Comparison of ENCODE assay signal across 31 cellular contexts in genomic region chr4:137470806-137471205, GRCh38.
"Had no signal": no experiment of that assay in that cellular context is flagged by ENCODE, and none has a peak within 500 bp of the region (broad histone marks: within the 10 kb centered on the region; RNA-seq: fewer than 3 reads in every experiment).

No MANE protein-coding gene starts in this region.

- FAIRE-seq: keratinocyte had no signal

- H3K36me3 ChIP-seq: adrenal gland, cardiac muscle cell, gastroesophageal sphincter, neutrophil, upper lobe of left lung had no signal

- H3K27ac ChIP-seq: adrenal gland, body of pancreas, cardiac muscle cell, coronary artery, dorsolateral prefrontal cortex, gastroesophageal sphincter, neutrophil, skin epidermis, upper lobe of left lung had no signal

- ATAC-seq: body of pancreas; gastroesophageal sphincter; left cardiac atrium; left ventricle myocardium superior; sciatic nerve; stimulated activated effector memory CD8-positive, alpha-beta T cell treated with anti-CD3 and anti-CD28 coated beads, Interleukin-12 subunit alpha, Interleukin-12 subunit beta, amount 100 ng/mL, for 72 hours had no signal

- DNase-seq: activated CD4-positive, alpha-beta memory T cell treated with anti-CD3 and anti-CD28 coated beads for 36 hours; activated CD4-positive, alpha-beta T cell treated with anti-CD3 and anti-CD28 coated beads, Interleukin-2, amount 10 ng/mL, durations not matched to agents 24 days and 14 days; activated CD4-positive, CD25-positive, alpha-beta regulatory T cell treated with anti-CD3 and anti-CD28 coated beads, Interleukin-2, amount 50 U/mL, for 72 hours; activated CD8-positive, alpha-beta memory T cell treated with anti-CD3 and anti-CD28 coated beads, Interleukin-2, amount 50 U/mL, for 4 hours; activated effector memory CD4-positive, alpha-beta T cell treated with anti-CD3 and anti-CD28 coated beads, Interleukin-2, amount 50 U/mL, for 16 hours; activated naive CD4-positive, alpha-beta T cell treated with anti-CD3 and anti-CD28 coated beads for 36 hours; activated naive CD8-positive, alpha-beta T cell treated with anti-CD3 and anti-CD28 coated beads for 36 hours; activated T-cell treated with anti-CD3 and anti-CD28 coated beads, Interleukin-2, amount 50 U/mL, for 1 hour; adrenal gland; aorta; body of pancreas; cerebellar nuclear complex; dorsolateral prefrontal cortex; effector memory CD4-positive, alpha-beta T cell; head of caudate nucleus; hippocampal formation; left cardiac atrium; left ventricle myocardium superior; naive B cell; nephron progenitor cell; stimulated activated CD4-positive, alpha-beta T cell treated with anti-CD3 and anti-CD28 coated beads, Interleukin-12 subunit alpha, Interleukin-12 subunit beta, amount 100 ng/mL, for 4 hours; stimulated activated CD4-positive, alpha-beta T cell treated with anti-CD3 and anti-CD28 coated beads, Interleukin-4, amount 100 ng/mL, for 1 hour; upper lobe of left lung had no signal

- H3K4me1 ChIP-seq: adrenal gland, body of pancreas, upper lobe of left lung had no signal

- H3K9me3 ChIP-seq: adrenal gland, body of pancreas had no signal

- H3K27me3 ChIP-seq: adrenal gland, body of pancreas, cardiac muscle cell, dorsolateral prefrontal cortex, gastroesophageal sphincter, neutrophil, upper lobe of left lung had no signal

- H3K4me3 ChIP-seq: adrenal gland, body of pancreas, cardiac muscle cell, coronary artery, dorsolateral prefrontal cortex, gastroesophageal sphincter, skin epidermis, upper lobe of left lung had no signal
